ENCODE assay signal across 11 cellular contexts in the genomic region with DNA sequence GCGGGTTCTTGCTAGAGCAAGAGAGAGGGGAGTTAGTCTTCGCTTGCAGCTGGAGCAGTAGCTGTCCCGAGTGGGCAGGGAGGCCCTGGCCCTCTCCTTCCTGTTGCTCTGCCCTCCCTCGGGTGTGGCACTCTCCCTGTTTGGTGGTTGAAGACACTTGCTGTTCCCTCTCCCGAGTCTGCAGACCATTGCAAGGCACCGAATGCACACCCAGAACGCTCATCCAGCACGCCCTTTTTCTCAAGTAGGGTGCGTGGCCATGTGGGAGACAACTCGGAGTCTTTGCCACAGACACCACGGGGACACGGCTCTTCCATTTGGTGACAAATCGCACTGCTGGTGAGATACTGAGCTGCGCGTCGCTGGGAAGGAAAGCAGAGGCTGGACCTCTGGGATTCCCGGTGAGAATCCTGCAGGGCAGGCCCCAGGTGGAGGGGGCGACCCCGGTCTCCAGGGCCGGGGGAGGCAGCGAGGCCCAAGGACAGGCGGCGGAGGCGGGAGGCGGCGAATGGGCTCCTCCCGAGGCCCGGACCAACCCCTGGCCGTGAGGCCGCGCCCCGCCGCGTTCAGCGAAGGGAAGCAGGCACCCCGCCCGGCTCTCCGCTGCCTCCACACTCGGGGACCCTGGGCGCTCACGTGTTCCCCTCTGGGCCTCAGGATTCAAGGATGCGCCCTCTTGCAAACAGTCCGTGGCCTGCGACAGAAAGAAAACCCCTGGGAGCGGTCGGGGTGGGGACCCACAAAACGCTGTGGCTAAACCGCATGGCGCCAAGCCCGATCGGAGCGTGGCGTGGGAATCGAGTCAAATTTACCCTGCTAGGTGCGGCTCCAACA. TPM values are rescaled to one million over a fixed set of nuclear protein-coding genes. Genes with fewer than 3 reads are reported as not detected.
DNase-seq lines count a peak whose midpoint lies in the region; ATAC-seq and TF ChIP-seq lines count a peak whose summit lies in the region.
"Had no signal": no experiment of that assay in that cellular context is flagged by ENCODE, and none has a peak within 500 bp of the region (broad histone marks: within the 10 kb centered on the region; RNA-seq: fewer than 3 reads in every experiment).

No MANE protein-coding gene starts in this region.

- no peaks in the 10 kb centered on the region for H4K20me1 ChIP-seq in smooth muscle cell (ENCODE audit: low read depth)

- H3K4me3 ChIP-seq in skin epidermis: peak overlapping the region in 5 of 7 experiments; percentile 4 to 27 (median 8)
- H3K4me3 ChIP-seq in smooth muscle cell: no peak overlapping the region
- H3K4me3 ChIP-seq: Peyer's patch had no signal

- H3K27me3 ChIP-seq in smooth muscle cell (ENCODE audit: low read depth): no peaks in the 10 kb centered on the region
- H3K27me3 ChIP-seq: Peyer's patch had no signal

- no peaks in the 10 kb centered on the region for H3K36me3 ChIP-seq in smooth muscle cell (ENCODE audit: low read depth)
- H3K36me3 ChIP-seq: Peyer's patch had no signal

- WGBS in smooth muscle cell (ENCODE audit: low lambda C conversion rate): 90% methylated on average over 39 of the region's 55 CpGs

- TF ChIP-seq CTCF in GM13976 (IDR thresholded peaks at IDR 0.05; ENCODE audit: borderline replicate concordance, control extremely low read depth, extremely low read depth, insufficient read depth, missing control alignments) (no peak), smooth muscle cell (IDR thresholded peaks at IDR 0.05; ENCODE audit: borderline replicate concordance, insufficient read depth, poor library complexity, severe bottlenecking) (no peak)

- ATAC-seq in left cardiac atrium (peak; percentile 13 to 34), HG03378 (IDR thresholded peaks at IDR 0.05; ENCODE audit: unreplicated experiment) (no peak)

- H3K4me2 ChIP-seq in smooth muscle cell: no peak overlapping the region

- no peak overlapping the region for H3K9ac ChIP-seq in smooth muscle cell (ENCODE audit: low read depth)

- H3K27ac ChIP-seq in skin epidermis (no peak overlapping the region), smooth muscle cell (ENCODE audit: low read depth) (no peak overlapping the region)
- H3K27ac ChIP-seq: Peyer's patch had no signal

- DNase-seq in GM13976 (ENCODE audit: low spot score) (peak; percentile 42), NCI-H345 treated with DMSO at 0.1 percent for 48 hours (lab: John Stamatoyannopoulos, UW; ENCODE audit: unreplicated experiment) (peak; percentile 28), left cardiac atrium (no peak), smooth muscle cell (lab: John Stamatoyannopoulos, UW; ENCODE audit: unreplicated experiment) (no peak), NCI-H2107 treated with DMSO at 0.1 percent for 48 hours (lab: John Stamatoyannopoulos, UW; ENCODE audit: unreplicated experiment) (no peak)
- DNase-seq: activated CD8-positive, alpha-beta memory T cell treated with anti-CD3 and anti-CD28 coated beads, Interleukin-2, amount 50 U/mL, for 48 hours; effector CD8-positive, alpha-beta T cell; Peyer's patch; T-helper 9 cell had no signal

- no peaks in the 10 kb centered on the region for H3K9me3 ChIP-seq in smooth muscle cell (replicated peaks; ENCODE audit: low read depth)
- H3K9me3 ChIP-seq: Peyer's patch had no signal

- H2AFZ ChIP-seq in smooth muscle cell (ENCODE audit: low read depth): no peak overlapping the region

- H3F3A ChIP-seq in smooth muscle cell (ENCODE audit: low read depth): no peaks in the 10 kb centered on the region

- intact Hi-C loops in left cardiac atrium (cut with DNase I): no loop called here

- in situ Hi-C loops in GM13976 (cut with MboI; ENCODE audit: low sequenced_read_pairs, unreplicated experiment): no loop called here

- H3K79me2 ChIP-seq in smooth muscle cell (ENCODE audit: low read depth): no peaks in the 10 kb centered on the region

- no peaks in the 10 kb centered on the region for H3K4me1 ChIP-seq in smooth muscle cell (ENCODE audit: low read depth)
- H3K4me1 ChIP-seq: Peyer's patch had no signal

RNA-seq across cellular contexts. Expression of gene TMEM200B, which starts 10.4 kb away (rescaled TPM):
- total RNA-seq in left cardiac atrium (1 to 10 TPM; 4.0 to 4.7 TPM), smooth muscle cell (20.5 and 23.8 TPM in 2 replicates)
- polyA plus RNA-seq in smooth muscle cell: 32.3 and 33.2 TPM in 2 replicates

RNA-seq across cellular contexts. Expression of gene SRSF4, which starts 47.6 kb away (rescaled TPM):
- total RNA-seq in left cardiac atrium (10 to 100 TPM; 50.1 to 63.9 TPM), smooth muscle cell (50.1 and 53.9 TPM in 2 replicates)
- 92.5 and 98.7 TPM in 2 replicates for polyA plus RNA-seq in smooth muscle cell

Comparison
In these comparisons a context has a peak if more than half of its experiments do, and no peak if none do; other contexts are left out.
1. DNase-seq: peak in GM13976 (single experiment) and NCI-H345 treated with DMSO at 0.1 percent for 48 hours (single experiment); none in left cardiac atrium (single experiment), smooth muscle cell (single experiment) and NCI-H2107 treated with DMSO at 0.1 percent for 48 hours (single experiment).